In genomic region chr11:61626580-61627380, GRCh38 we compare ENCODE assay signal across 10 cellular contexts. TPM values are rescaled to one million over a fixed set of nuclear protein-coding genes. Genes with fewer than 3 reads are reported as not detected.
A peak's percentile ranks its signal among the peaks of the same experiment; 100 is the strongest.
DNase-seq lines count a peak whose midpoint lies in the region; ATAC-seq, FAIRE-seq and TF ChIP-seq lines count a peak whose summit lies in the region.
"Had no signal": no experiment of that assay in that cellular context is flagged by ENCODE, and none has a peak within 500 bp of the region (broad histone marks: within the 10 kb centered on the region; RNA-seq: fewer than 3 reads in every experiment).

No MANE protein-coding gene starts in this region.

- no peak for FAIRE-seq in kidney (lab: Jason Lieb, UNC)

- intact Hi-C loops in kidney (cut with DNase I) = no loop called here
- intact Hi-C loops in upper lobe of right lung (cut with DNase I) = no loop called here

- H3K4me1 ChIP-seq in kidney (ENCODE audit: control insufficient read depth in 1 of 2, insufficient read depth in 1 of 2, low read depth in 1 of 2, low read length in 2 of 2) (peaks cover 7 to 17% of the 10 kb centered on the region in 2 donors), upper lobe of right lung (no peaks in the 10 kb centered on the region)

- H3K27ac ChIP-seq in kidney (ENCODE audit: low read depth in 2 of 2, low read length in 2 of 2) (peak overlapping the region; percentile 85 to 86), upper lobe of right lung (no peak overlapping the region)

- H3K9me3 ChIP-seq in kidney (ENCODE audit: control insufficient read depth in 1 of 2, low read length in 2 of 2) (no peaks in the 10 kb centered on the region), upper lobe of right lung (no peaks in the 10 kb centered on the region)

- H3K27me3 ChIP-seq in upper lobe of right lung = no peaks in the 10 kb centered on the region

- no peak overlapping the region for H3K4me3 ChIP-seq in cardiac fibroblast (replicated peaks in 1 of 2; ENCODE audit: low read depth in 2 of 2, low read length in 2 of 2)
- no peak overlapping the region for H3K4me3 ChIP-seq in kidney (ENCODE audit: low read length in 2 of 2)
- no peak overlapping the region for H3K4me3 ChIP-seq in upper lobe of right lung

- DNase-seq in NCI-H2227 (lab: John Stamatoyannopoulos, UW; ENCODE audit: unreplicated experiment) = peak; percentile 47
- no peak for DNase-seq in NCI-H2227 treated with DMSO at 0.1 percent for 48 hours (lab: John Stamatoyannopoulos, UW)
- peak; percentile 27 to 40 for DNase-seq in cardiac fibroblast (ENCODE audit: low read depth in 2 of 2)
- peak; percentile 89 for DNase-seq in kidney
- DNase-seq in upper lobe of right lung = peak; percentile 87
- DNase-seq in NOMO-1 treated with DMSO at 0.1 percent for 48 hours (lab: John Stamatoyannopoulos, UW; ENCODE audit: unreplicated experiment) = no peak
- no peak for DNase-seq in NK-92 treated with Interleukin-12 subunit alpha and Interleukin-12 subunit beta, amount 100 ng/mL, for 24 hours (lab: John Stamatoyannopoulos, UW)
- DNase-seq: activated CD4-positive, alpha-beta T cell treated with anti-CD3 and anti-CD28 coated beads for 48 hours; immature natural killer cell had no signal

- no peaks in the 10 kb centered on the region for H3K36me3 ChIP-seq in kidney (ENCODE audit: control insufficient read depth in 1 of 2, insufficient read depth in 2 of 2, low read length in 2 of 2)
- no peaks in the 10 kb centered on the region for H3K36me3 ChIP-seq in upper lobe of right lung

- TF ChIP-seq CTCF in cardiac fibroblast (IDR thresholded peaks at IDR 0.05; ENCODE audit: low read depth, low read length) (no peak), kidney (IDR thresholded peaks at IDR 0.05; ENCODE audit: borderline replicate concordance, extremely low read depth, insufficient read depth) (no peak), upper lobe of right lung (IDR thresholded peaks at IDR 0.05) (no peak)

- H3K9ac ChIP-seq in kidney (ENCODE audit: low read length in 2 of 2) = peak overlapping the region in 1 of 2 donors; percentile 58

- ATAC-seq in upper lobe of right lung (peak; percentile 89), GM18867 (IDR thresholded peaks at IDR 0.05; ENCODE audit: unreplicated experiment) (no peak)

RNA-seq across cellular contexts. Expression of gene SYT7, which starts 45.9 kb away (rescaled TPM):
- total RNA-seq in kidney = 5.7 TPM
- 6.7 TPM for polyA plus RNA-seq in kidney (ENCODE audit: insufficient read depth, low read depth, low replicate concordance)
- total RNA-seq in upper lobe of right lung = 4.8 TPM
- polyA plus RNA-seq: immature natural killer cell had no signal

RNA-seq across cellular contexts. Expression of gene DAGLA, which starts 53.4 kb away (rescaled TPM):
- total RNA-seq in kidney (3.9 TPM), upper lobe of right lung (6.0 TPM)
- 1.4 TPM for polyA plus RNA-seq in kidney (ENCODE audit: insufficient read depth, low read depth, low replicate concordance)
- polyA plus RNA-seq: immature natural killer cell had no signal

Comparison
In these comparisons a context has a peak if more than half of its experiments do, and no peak if none do; other contexts are left out.
1. DNase-seq: peak in NCI-H2227 (single experiment), cardiac fibroblast (2 of 2), kidney (single experiment) and upper lobe of right lung (single experiment); none in NCI-H2227 treated with DMSO at 0.1 percent for 48 hours (single experiment), NOMO-1 treated with DMSO at 0.1 percent for 48 hours (single experiment) and NK-92 treated with Interleukin-12 subunit alpha and Interleukin-12 subunit beta, amount 100 ng/mL, for 24 hours (single experiment).